Comparison of ENCODE assay signal across 8 cellular contexts in genomic region chr19:58097783-58098681, GRCh38.
DNase-seq lines count a peak whose midpoint lies in the region; ATAC-seq, FAIRE-seq and TF ChIP-seq lines count a peak whose summit lies in the region.

Gene ZSCAN18, minus strand, starts transcription at chr19:58098231. Its CDS starts 7,964 bp downstream, at chr19:58090267.

- no peak for TF ChIP-seq CTCF in epithelial cell of esophagus (IDR thresholded peaks at IDR 0.05; ENCODE audit: insufficient read depth, low read depth, low read length, missing control alignments)

- ATAC-seq in HG03060 (IDR thresholded peaks at IDR 0.05; ENCODE audit: low read depth, unreplicated experiment) = peak; percentile 90
- no peak for ATAC-seq in HG03460 (IDR thresholded peaks at IDR 0.05; ENCODE audit: unreplicated experiment)

- peak within 1 kb of the TSS; percentile 89 for H3K4me3 ChIP-seq in epithelial cell of esophagus (ENCODE audit: low read length)

- FAIRE-seq in G401.6 (lab: Jason Lieb, UNC) = peak; percentile 95

- DNase-seq in NCI-H748 (lab: John Stamatoyannopoulos, UW; ENCODE audit: unreplicated experiment) = peak; percentile 100
- DNase-seq in activated T-cell treated with anti-CD3 and anti-CD28 coated beads for 24 hours (ENCODE audit: low read depth) = peak; percentile 88
- peak; percentile 94 for DNase-seq in epithelial cell of esophagus (ENCODE audit: low read depth)
- peak; percentile 97 for DNase-seq in middle frontal gyrus (ENCODE audit: extremely low spot score, low spot score)
- DNase-seq in stimulated activated CD8-positive, alpha-beta memory T cell treated with anti-CD3 and anti-CD28 coated beads, Interleukin-15, amount 100 ng/mL, for 4 hours (ENCODE audit: low read depth in 2 of 2) = peak; percentile 90 to 94
